In genomic region chr9:14438232-14438966, GRCh38 we compare ENCODE assay signal across 12 cellular contexts.
"Had no signal": no experiment of that assay in that cellular context is flagged by ENCODE, and none has a peak within 500 bp of the region (broad histone marks: within the 10 kb centered on the region; RNA-seq: fewer than 3 reads in every experiment).

No MANE protein-coding gene starts in this region.

- H3K27ac Mint-ChIP-seq: effector memory CD8-positive, alpha-beta T cell; nephron progenitor cell had no signal

- ATAC-seq: body of pancreas; effector memory CD8-positive, alpha-beta T cell had no signal

- H3K36me3 ChIP-seq: adrenal gland, ovary, tibial artery had no signal

- H3K4me3 Mint-ChIP-seq: central memory CD8-positive, alpha-beta T cell; effector memory CD8-positive, alpha-beta T cell; nephron progenitor cell had no signal

- H3K9me3 ChIP-seq: adrenal gland, body of pancreas, ovary, tibial artery had no signal

- H3K27ac ChIP-seq: ovary, tibial artery had no signal

- H3K4me3 ChIP-seq: adrenal gland, body of pancreas, ovary, skin epidermis, tibial artery had no signal

- DNase-seq: activated CD4-positive, alpha-beta T cell treated with anti-CD3 and anti-CD28 coated beads, Interleukin-2, amount 50 U/mL, for 1 hour; activated naive CD4-positive, alpha-beta T cell treated with anti-CD3 and anti-CD28 coated beads, Interleukin-2, amount 50 U/mL, for 16 hours; activated T-cell treated with anti-CD3 and anti-CD28 coated beads, Interleukin-2, amount 50 U/mL, for 1 hour; cortex of kidney; effector memory CD8-positive, alpha-beta T cell; nephron progenitor cell; tibial artery had no signal

- H3K27me3 ChIP-seq: adrenal gland, body of pancreas, ovary, tibial artery had no signal

- H3K4me1 Mint-ChIP-seq: central memory CD8-positive, alpha-beta T cell had no signal

- H3K9me3 Mint-ChIP-seq: nephron progenitor cell had no signal
